In the genomic region with DNA sequence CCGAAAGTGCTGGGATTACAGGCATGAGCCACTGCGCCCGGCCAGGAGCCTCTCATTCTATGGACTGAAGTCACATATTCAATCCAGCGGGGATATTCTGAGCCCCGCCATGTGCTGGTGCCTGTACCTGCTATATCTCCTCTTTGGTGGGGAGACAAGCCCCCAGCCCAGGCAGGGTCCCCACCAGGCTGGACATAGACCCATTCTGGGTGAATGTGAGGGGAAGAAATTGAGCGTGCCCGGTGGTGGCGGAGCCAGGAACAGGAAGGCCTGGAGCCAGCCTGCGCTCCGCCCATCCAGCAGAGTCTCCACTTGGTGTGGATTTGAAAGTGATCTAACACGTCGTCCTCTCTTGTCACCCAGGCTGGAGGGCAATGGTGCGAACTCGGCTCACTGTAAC, we compare ENCODE assay signal across 15 cellular contexts.
"Had no signal": no experiment of that assay in that cellular context is flagged by ENCODE, and none has a peak within 500 bp of the region (broad histone marks: within the 10 kb centered on the region; RNA-seq: fewer than 3 reads in every experiment).

No MANE protein-coding gene starts in this region.

- H3K36me3 Mint-ChIP-seq: activated naive CD4-positive, alpha-beta T cell treated with anti-CD3 and anti-CD28 coated beads, Interleukin-2, amount 10 ng/mL, durations not matched to agents 7 days and 5 days had no signal

- H3K27me3 Mint-ChIP-seq: activated CD8-positive, alpha-beta T cell treated with anti-CD3 and anti-CD28 coated beads for 36 hours had no signal

- H3K4me1 ChIP-seq: right lobe of liver had no signal

- H3K9me3 ChIP-seq: adrenal gland, gastrocnemius medialis, heart right ventricle, lower lobe of right lung, right lobe of liver, thoracic aorta had no signal

- H3K27ac Mint-ChIP-seq: activated CD8-positive, alpha-beta T cell treated with anti-CD3 and anti-CD28 coated beads for 36 hours; activated naive CD4-positive, alpha-beta T cell treated with anti-CD3 and anti-CD28 coated beads, Interleukin-2, amount 10 ng/mL, durations not matched to agents 7 days and 5 days; activated T-helper 1 cell treated with anti-CD3 and anti-CD28 coated beads, Interleukin-12 subunit alpha, Interleukin-12 subunit beta, Interleukin-2, Interleukin-4 antibody, amounts not matched to agents 30 ng/mL and 10 ng/mL and 1 ng/mL, durations not matched to agents 14 hours and 24 hours and 36 hours; mesothelial cell of epicardium had no signal

- H3K27me3 ChIP-seq: adrenal gland, gastrocnemius medialis, heart right ventricle, right lobe of liver had no signal

- H3K4me3 Mint-ChIP-seq: activated CD8-positive, alpha-beta T cell treated with anti-CD3 and anti-CD28 coated beads for 36 hours; activated naive CD4-positive, alpha-beta T cell treated with anti-CD3 and anti-CD28 coated beads, Interleukin-2, amount 10 ng/mL, durations not matched to agents 7 days and 5 days; activated T-helper 1 cell treated with anti-CD3 and anti-CD28 coated beads, Interleukin-12 subunit alpha, Interleukin-12 subunit beta, Interleukin-2, Interleukin-4 antibody, amounts not matched to agents 30 ng/mL and 10 ng/mL and 1 ng/mL, durations not matched to agents 14 hours and 24 hours and 36 hours; mesothelial cell of epicardium had no signal

- H3K4me3 ChIP-seq: adrenal gland, gastrocnemius medialis, heart right ventricle, lower lobe of right lung, right lobe of liver, thoracic aorta had no signal

- H3K9me3 Mint-ChIP-seq: activated CD8-positive, alpha-beta T cell treated with anti-CD3 and anti-CD28 coated beads for 36 hours; activated naive CD4-positive, alpha-beta T cell treated with anti-CD3 and anti-CD28 coated beads, Interleukin-2, amount 10 ng/mL, durations not matched to agents 7 days and 5 days; activated T-helper 1 cell treated with anti-CD3 and anti-CD28 coated beads, Interleukin-12 subunit alpha, Interleukin-12 subunit beta, Interleukin-2, Interleukin-4 antibody, amounts not matched to agents 30 ng/mL and 10 ng/mL and 1 ng/mL, durations not matched to agents 14 hours and 24 hours and 36 hours; mesothelial cell of epicardium had no signal

- DNase-seq: activated CD4-positive, alpha-beta T cell treated with anti-CD3 and anti-CD28 coated beads for 4 hours; activated CD8-positive, alpha-beta T cell treated with anti-CD3 and anti-CD28 coated beads for 36 hours; activated naive CD4-positive, alpha-beta T cell treated with anti-CD3 and anti-CD28 coated beads, Interleukin-2, amount 10 ng/mL, durations not matched to agents 7 days and 5 days; gastrocnemius medialis; heart right ventricle; left cardiac atrium; lower lobe of right lung; stimulated activated CD4-positive, alpha-beta T cell treated with anti-CD3 and anti-CD28 coated beads, Interleukin-1b, Interleukin-23, amount 100 ng/mL, for 48 hours; T-helper 2 cell had no signal

- H3K36me3 ChIP-seq: adrenal gland, gastrocnemius medialis, right lobe of liver, thoracic aorta had no signal

- H3K27ac ChIP-seq: adrenal gland, epithelial cell of prostate, gastrocnemius medialis, heart right ventricle, lower lobe of right lung, right lobe of liver, thoracic aorta had no signal

- H3K4me1 Mint-ChIP-seq: activated naive CD4-positive, alpha-beta T cell treated with anti-CD3 and anti-CD28 coated beads, Interleukin-2, amount 10 ng/mL, durations not matched to agents 7 days and 5 days; mesothelial cell of epicardium had no signal

- ATAC-seq: activated CD8-positive, alpha-beta T cell treated with anti-CD3 and anti-CD28 coated beads for 36 hours; gastrocnemius medialis; heart right ventricle; left cardiac atrium; lower lobe of right lung; right lobe of liver had no signal
